8 cellular contexts compared by ENCODE assay signal in genomic region chrX:77900688-77901087, GRCh38. TPM values are rescaled to one million over a fixed set of nuclear protein-coding genes. Genes with fewer than 3 reads are reported as not detected.
DNase-seq lines count a peak whose midpoint lies in the region; ATAC-seq and TF ChIP-seq lines count a peak whose summit lies in the region.

No MANE protein-coding gene starts in this region.

- H3K9ac ChIP-seq in H9 (ENCODE audit: extremely low read depth, insufficient read length, low read length) = peak overlapping the region; percentile 54

- no peak overlapping the region for H4K5ac ChIP-seq in H9 (ENCODE audit: insufficient read length, low read depth, low read length)

- H3K27me3 Mint-ChIP-seq in H9 (ENCODE audit: low read depth) = no peaks in the 10 kb centered on the region; the same call in 1 of the 2 replicates

- ATAC-seq in esophagus mucosa (peak; percentile 44), gastrocnemius medialis (peak in 1 of 2 donors; percentile 55), HG02938 (IDR thresholded peaks at IDR 0.05; ENCODE audit: unreplicated experiment) (no peak)

- no peak overlapping the region; a peak in 1 of 7 replicates for H3K27ac Mint-ChIP-seq in H9

- no peak overlapping the region for H3K23ac ChIP-seq in H9 (ENCODE audit: insufficient read length, low read depth, low read length)

- H3K27me3 ChIP-seq in H9 (ENCODE audit: insufficient read depth, low read length) (no peaks in the 10 kb centered on the region), gastrocnemius medialis (no peaks in the 10 kb centered on the region)

- no peak overlapping the region for H3T11ph ChIP-seq in H9 (ENCODE audit: low read length)

- intact Hi-C loops in gastrocnemius medialis (cut with DNase I; ENCODE audit: low total_unique reads) = loop anchor here (1.0 to 10.0 kb wide), 2 partner anchors 204 to 226 kb away; partner anchors contain the start of gene PGK1

- no peak overlapping the region for H3K18ac ChIP-seq in H9 (ENCODE audit: insufficient read length, low read depth, low read length)

- DNase-seq in H9 = no peak
- peak; percentile 63 for DNase-seq in SIG-M5 treated with dmso at 0.1 percent for 504 hours (lab: John Stamatoyannopoulos, UW; ENCODE audit: unreplicated experiment)
- no peak for DNase-seq in gastrocnemius medialis
- no peak for DNase-seq in activated gamma-delta T cell (lab: John Stamatoyannopoulos, UW)
- no peak for DNase-seq in HPDE6-E6E7 (ENCODE audit: extremely low spot score)
- no peak for DNase-seq in DMS79 treated with DMSO at 0.1 percent for 48 hours (lab: John Stamatoyannopoulos, UW)

- TF ChIP-seq POLR2A in gastrocnemius medialis (IDR thresholded peaks at IDR 0.05) = no peak

- H2AK5ac ChIP-seq in H9 (ENCODE audit: insufficient read length, low read length) = no peak overlapping the region

- no peaks in the 10 kb centered on the region for H3K4me1 ChIP-seq in H9 (ENCODE audit: insufficient read depth, low read length)
- peaks cover 0 to 18% of the 10 kb centered on the region in 2 donors for H3K4me1 ChIP-seq in gastrocnemius medialis

- no peaks in the 10 kb centered on the region for H4K20me1 ChIP-seq in H9 (ENCODE audit: control insufficient read depth, insufficient read depth, insufficient read length)

- in situ Hi-C loops in gastrocnemius medialis (cut with MboI; ENCODE audit: low sequenced_read_pairs in 4 of 4) = loop anchor here in 3 of 4 donors (10.0 to 25.0 kb wide), 2 partner anchors 204 to 212 kb away; partner anchors contain the start of gene PGK1 (in 3 of the 3)

- no peak overlapping the region for H3K4ac ChIP-seq in H9 (ENCODE audit: low read depth, low read length)

- no peak overlapping the region for H2BK120ac ChIP-seq in H9 (ENCODE audit: low read depth, low read length, poor library complexity, severe bottlenecking)

- peaks cover 62 to 75% of the 10 kb centered on the region in 2 experiments for H3K9me3 Mint-ChIP-seq in H9

- H3K14ac ChIP-seq in H9 (ENCODE audit: insufficient read depth, low read length) = no peak overlapping the region

- no peak overlapping the region for H4K91ac ChIP-seq in H9 (ENCODE audit: insufficient read length, low read depth, low read length)

- TF ChIP-seq CTCF in H9 (conservative IDR thresholded peaks at IDR 0.05) (no peak), gastrocnemius medialis (IDR thresholded peaks at IDR 0.05 in 4 of 5, conservative IDR thresholded peaks at IDR 0.05 in 1 of 5) (no peak)

- no peak overlapping the region for H4K8ac ChIP-seq in H9 (replicated peaks; ENCODE audit: insufficient read length, low read depth, low read length)

- H3K79me1 ChIP-seq in H9 (ENCODE audit: insufficient read depth, low read depth, low read length, poor library complexity, severe bottlenecking) = no peaks in the 10 kb centered on the region

- no peaks in the 10 kb centered on the region for H3K23me2 ChIP-seq in H9 (ENCODE audit: insufficient read length, low read depth, low read length, poor library complexity, severe bottlenecking)

- H3K56ac ChIP-seq in H9 (ENCODE audit: insufficient read length, low read depth, low read length) = no peak overlapping the region

- H3K36me3 ChIP-seq in gastrocnemius medialis = no peaks in the 10 kb centered on the region

- H3K79me2 ChIP-seq in H9 (ENCODE audit: insufficient read depth, low read length) = peaks cover 8% of the 10 kb centered on the region; the same call in 1 of the 2 replicates

- H2BK5ac ChIP-seq in H9 (ENCODE audit: insufficient read length, low read length) = no peak overlapping the region

- H3K4me2 ChIP-seq in H9 (ENCODE audit: insufficient read depth, insufficient read length, low read length) = peak overlapping the region; percentile 44

- H2BK15ac ChIP-seq in H9 (ENCODE audit: low read depth, low read length) = no peak overlapping the region

- no peak overlapping the region for H2BK12ac ChIP-seq in H9 (ENCODE audit: insufficient read length, low read depth, low read length)

- H3K4me3 Mint-ChIP-seq in H9 = peak overlapping the region; percentile 87 to 89

- H3K9me3 ChIP-seq in H9 (ENCODE audit: control insufficient read depth, low read depth, low read length) (peaks cover 6% of the 10 kb centered on the region), gastrocnemius medialis (no peaks in the 10 kb centered on the region)

- H2BK20ac ChIP-seq in H9 (ENCODE audit: low read depth, low read length, poor library complexity, severe bottlenecking) = no peak overlapping the region

- H3K36me3 Mint-ChIP-seq in H9 (ENCODE audit: insufficient read depth in 1 of 3, low read depth in 3 of 3) = peaks cover 24 to 41% (median 33%) of the 10 kb centered on the region in 3 experiments

- no peak overlapping the region for H3K27ac ChIP-seq in H9 (ENCODE audit: insufficient read length, low read depth, low read length)
- peak overlapping the region; percentile 79 to 90 (median 88) for H3K27ac ChIP-seq in gastrocnemius medialis

- H3K4me1 Mint-ChIP-seq in H9 = peaks cover 4 to 5% of the 10 kb centered on the region in 2 experiments; a peak in 2 of 4 replicates

- H3K4me3 ChIP-seq in gastrocnemius medialis = peak overlapping the region; percentile 48 to 77 (median 60)

- no CpG with 5 or more reads among the region's 1 CpG for WGBS in H9 (ENCODE audit: extremely low coverage, insufficient read length, low lambda C conversion rate)

- no peak overlapping the region for H2AFZ ChIP-seq in H9 (ENCODE audit: low read length)

RNA-seq across cellular contexts. Expression of gene COX7B, which starts 1.4 kb away (rescaled TPM):
- total RNA-seq in H9 (2021) = 253 and 254 TPM in 2 replicates
- total RNA-seq in esophagus mucosa = 359 TPM
- 100 to 1,000 TPM; 788 to 912 (median 821) TPM for total RNA-seq in gastrocnemius medialis

RNA-seq across cellular contexts. Expression of gene MAGT1, which starts 5.5 kb away (rescaled TPM):
- 42.8 and 44.0 TPM in 2 replicates for total RNA-seq in H9 (2021)
- total RNA-seq in esophagus mucosa = 39.4 TPM
- 10 to 100 TPM; 26.2 to 40.1 (median 32.7) TPM for total RNA-seq in gastrocnemius medialis

RNA-seq across cellular contexts. Expression of gene ATP7A, which starts 9.8 kb away (rescaled TPM):
- total RNA-seq in H9 (2021) (2.1 and 2.2 TPM in 2 replicates), esophagus mucosa (8.7 TPM), gastrocnemius medialis (1 to 10 TPM; 4.0 to 6.3 (median 5.1) TPM)
